In genomic region chr17:29588561-29589411, GRCh38 we compare ENCODE assay signal across 8 cellular contexts. TPM values are rescaled to one million over a fixed set of nuclear protein-coding genes. Genes with fewer than 3 reads are reported as not detected.
DNase-seq lines count a peak whose midpoint lies in the region; ATAC-seq, FAIRE-seq and TF ChIP-seq lines count a peak whose summit lies in the region.

No MANE protein-coding gene starts in this region.

- CTCF ChIA-PET in RWPE1 (lab: Yijun Ruan, JAX) = interaction anchor here (0.7 to 1.0 kb wide), 4 partner anchors 21 to 623 kb away, joined by 3 read pairs; no protein-coding TSS in a partner anchor
- CTCF ChIA-PET in GM12878 (lab: Yijun Ruan, JAX) = interaction anchor here (1.1 to 6.7 kb wide), 8 partner anchors 8 to 342 kb away, joined by 3 to 82 read pairs (median 6); no protein-coding TSS in a partner anchor

- POLR2A ChIA-PET in RWPE1 (lab: Yijun Ruan, JAX; ENCODE audit: low non-redundant PET) (interaction anchor here (0.7 kb wide), 1 partner anchor 439 kb away, joined by 3 read pairs; no protein-coding TSS in a partner anchor), GM12878 (lab: Charles Lee) (interaction anchor here (0.9 to 3.1 kb wide), 4 partner anchors 10 to 28 kb away, joined by 3 to 9 read pairs (median 4); no protein-coding TSS in a partner anchor)

- no peaks in the 10 kb centered on the region for H3K9me3 ChIP-seq in GM12878 (replicated peaks; ENCODE audit: control insufficient read depth, insufficient read depth, low read length)
- H3K9me3 ChIP-seq in kidney (ENCODE audit: control insufficient read depth in 1 of 2, low read length in 2 of 2) = no peaks in the 10 kb centered on the region

- H3K27ac ChIP-seq in RWPE1 (peak overlapping the region; percentile 99), GM12878 (ENCODE audit: control insufficient read depth, insufficient read depth) (peak overlapping the region; percentile 58), kidney (ENCODE audit: low read depth in 2 of 2, low read length in 2 of 2) (peak overlapping the region; percentile 49 to 67)

- WGBS in GM12878 (ENCODE audit: insufficient coverage, insufficient replicate concordance, low lambda C conversion rate, missing lambda C conversion rate) = under 1% methylated on average over 59 of the region's 72 CpGs

- no peak for TF ChIP-seq POLR2A in GM12878 (IDR thresholded peaks at IDR 0.05; ENCODE audit: low read depth, low read length)

- H3K4me2 ChIP-seq in GM12878 (ENCODE audit: control insufficient read depth, insufficient read depth) = peak overlapping the region; percentile 89

- H4K20me1 ChIP-seq in GM12878 (ENCODE audit: control insufficient read depth, insufficient read depth) = no peaks in the 10 kb centered on the region

- peak overlapping the region; percentile 52 for H2AFZ ChIP-seq in GM12878 (ENCODE audit: control insufficient read depth, low read depth, low read length)

- no TSS peak for BruUV-seq in GM12878 (replicated peaks; lab: Mats Ljungman, UMichigan)

- peak overlapping the region; percentile 78 for H3K9ac ChIP-seq in GM12878 (ENCODE audit: control insufficient read depth, insufficient read depth, low read length)
- peak overlapping the region; percentile 41 to 69 for H3K9ac ChIP-seq in kidney (ENCODE audit: low read length in 2 of 2)

- TF ChIP-seq CTCF in RWPE1 (conservative IDR thresholded peaks at IDR 0.05; ENCODE audit: low read depth) (no peak), GM12878 (IDR thresholded peaks at IDR 0.05 in 2 of 3, conservative IDR thresholded peaks at IDR 0.05 in 1 of 3; ENCODE audit: control insufficient read depth in 2 of 3, extremely low read depth in 1 of 3, insufficient read depth in 1 of 3, low read depth in 3 of 3, low read length in 3 of 3) (no peak), kidney (IDR thresholded peaks at IDR 0.05; ENCODE audit: borderline replicate concordance, extremely low read depth, insufficient read depth) (no peak)

- H3K79me2 ChIP-seq in GM12878 (ENCODE audit: control insufficient read depth, insufficient read depth, low read length) = peaks cover 33% of the 10 kb centered on the region

- RAD21 ChIA-PET in GM12878 (lab: Charles Lee; ENCODE audit: unreplicated experiment) = interaction anchor here (0.8 to 2.0 kb wide), 6 partner anchors 18 to 343 kb away, joined by 3 to 11 read pairs (median 4); no protein-coding TSS in a partner anchor

- in situ Hi-C loops in GM12878 (cut with MboI) = no loop called here

- TF ChIP-seq RAD21 in GM12878 (IDR thresholded peaks at IDR 0.05; ENCODE audit: insufficient read depth, low read depth, low read length) = no peak

- DNase-seq in NCI-H510A treated with DMSO at 0.1 percent for 48 hours (lab: John Stamatoyannopoulos, UW) = peak; percentile 33
- no peak for DNase-seq in NCI-H510A (lab: John Stamatoyannopoulos, UW)
- DNase-seq in RWPE1 (ENCODE audit: low spot score) = no peak
- no peak for DNase-seq in GM12878 (ENCODE audit: low read depth, low spot score)
- peak; percentile 77 for DNase-seq in kidney
- DNase-seq in stimulated activated CD4-positive, alpha-beta T cell treated with anti-CD3 and anti-CD28 coated beads, Interleukin-4, amount 100 ng/mL, for 24 hours = peak; percentile 65
- no peak for DNase-seq in SK-N-DZ (ENCODE audit: low spot score)

- H3K4me1 ChIP-seq in GM12878 (ENCODE audit: control insufficient read depth, insufficient read depth, low read length) (peaks cover 51% of the 10 kb centered on the region), kidney (ENCODE audit: control insufficient read depth in 1 of 2, insufficient read depth in 1 of 2, low read depth in 1 of 2, low read length in 2 of 2) (peaks cover 31 to 59% of the 10 kb centered on the region in 2 donors)

- FAIRE-seq in GM12878 (lab: Jason Lieb, UNC) = peak; percentile 35
- no peak for FAIRE-seq in kidney (lab: Jason Lieb, UNC)

- peak; percentile 6 for ATAC-seq in HG03039 (IDR thresholded peaks at IDR 0.05; ENCODE audit: unreplicated experiment)
- peak; percentile 3 for ATAC-seq in GM12878

- H3K36me3 ChIP-seq in GM12878 (ENCODE audit: control insufficient read depth in 2 of 2, insufficient read depth in 2 of 2, low read length in 1 of 2) = no peaks in the 10 kb centered on the region; a peak in 1 of 4 replicates
- no peaks in the 10 kb centered on the region for H3K36me3 ChIP-seq in kidney (ENCODE audit: control insufficient read depth in 1 of 2, insufficient read depth in 2 of 2, low read length in 2 of 2)

- intact Hi-C loops in GM12878 (cut with micrococcal nuclease; ENCODE audit: unreplicated experiment) (no loop called here), kidney (cut with DNase I) (no loop called here)

- SMC1A ChIA-PET in GM12878 (lab: Charles Lee; ENCODE audit: uncharacterized antibody, unreplicated experiment) = interaction anchor here (1.1 to 2.9 kb wide), 3 partner anchors 20 to 29 kb away, joined by 3 to 15 read pairs (median 7); no protein-coding TSS in a partner anchor

- H3K27me3 ChIP-seq in GM12878 (replicated peaks in 1 of 2; ENCODE audit: control insufficient read depth in 2 of 2, insufficient read depth in 2 of 2, low read length in 1 of 2) = no peaks in the 10 kb centered on the region; a peak in 1 of 4 replicates

- TF ChIP-seq EP300 in GM12878 (IDR thresholded peaks at IDR 0.05; ENCODE audit: borderline replicate concordance in 1 of 2, control insufficient read depth in 1 of 2, low read depth in 2 of 2, low read length in 2 of 2) = no peak

- peak overlapping the region; percentile 94 for H3K4me3 ChIP-seq in GM12878
- H3K4me3 ChIP-seq in kidney (ENCODE audit: low read length in 2 of 2) = peak overlapping the region; percentile 73 to 79

RNA-seq across cellular contexts. Expression of gene GIT1, which starts 0.7 kb away (rescaled TPM):
- total RNA-seq in GM12878 (2013; cell fraction: nucleolus; rRNA removed) = 31.4 and 40.8 TPM in 2 replicates
- 24.2 and 30.6 TPM in 2 replicates for total RNA-seq in GM12878 (2014; rRNA removed)
- 15.4 and 16.1 TPM in 2 replicates for total RNA-seq in GM12878 (2014; rRNA removed; fragmentation: Illumina TruSeq; extraction: Trizol)
- total RNA-seq in GM12878 (2021) = 45.1 and 45.3 TPM in 2 replicates
- 6.9 TPM for polyA plus RNA-seq in GM12878 (2011; ENCODE audit: low read depth)
- 11.3 and 25.6 TPM in 2 replicates for polyA plus RNA-seq in GM12878 (2011; rRNA removed)
- polyA plus RNA-seq in GM12878 (2011; cell fraction: cytosol; rRNA removed) = 19.7 and 24.9 TPM in 2 replicates
- polyA plus RNA-seq in GM12878 (2011; cell fraction: nucleus; rRNA removed) = 76.5 and 89.1 TPM in 2 replicates
- polyA plus RNA-seq in GM12878 (2012) = 19.0 and 19.4 TPM in 2 replicates
- 20.0 and 32.4 TPM in 2 replicates for polyA plus RNA-seq in GM12878 (2014; fragmentation: Illumina TruSeq; extraction: Trizol)
- under 1 TPM; 0.24 to 0.58 TPM for polyA plus RNA-seq in GM12878 (2014; fragmentation: Nextera tagmentation; extraction: Ambion mirVana)
- polyA plus RNA-seq in GM12878 (2014; rRNA removed) = 33.7 and 34.2 TPM in 2 replicates
- 1 to 10 TPM; 4.4 to 4.9 TPM for polyA plus RNA-seq in GM12878 (2016; fragmentation: Nextera tagmentation; extraction: Ambion mirVana)
- 24.4 and 31.5 TPM in 2 replicates for polyA minus RNA-seq in GM12878 (2011; rRNA and poly(A)+ RNA removed)
- 15.8 and 24.1 TPM in 2 replicates for polyA minus RNA-seq in GM12878 (2011; cell fraction: cytosol; rRNA and poly(A)+ RNA removed)
- polyA minus RNA-seq in GM12878 (2011; cell fraction: nucleus; rRNA and poly(A)+ RNA removed) = 33.0 and 56.8 TPM in 2 replicates
- 41.9 TPM for total RNA-seq in kidney
- 21.4 TPM for polyA plus RNA-seq in kidney (ENCODE audit: insufficient read depth, low read depth, low replicate concordance)
- 61.7 and 67.9 TPM in 2 replicates for polyA plus RNA-seq in SK-N-DZ (2014; cell fraction: cytosol; rRNA removed)
- polyA plus RNA-seq in SK-N-DZ (2014; cell fraction: nucleus; rRNA removed) = 87.2 and 119 TPM in 2 replicates

RNA-seq across cellular contexts. Expression of gene ANKRD13B, which starts 4.1 kb away (rescaled TPM):
- 12.6 and 16.8 TPM in 2 replicates for total RNA-seq in GM12878 (2013; cell fraction: nucleolus; rRNA removed)
- 7.1 and 8.5 TPM in 2 replicates for total RNA-seq in GM12878 (2014; rRNA removed)
- 2.5 and 2.9 TPM in 2 replicates for total RNA-seq in GM12878 (2014; rRNA removed; fragmentation: Illumina TruSeq; extraction: Trizol)
- total RNA-seq in GM12878 (2021) = 14.0 and 15.0 TPM in 2 replicates
- polyA plus RNA-seq in GM12878 (2011; ENCODE audit: low read depth) = 0.56 TPM
- 1.3 and 3.0 TPM in 2 replicates for polyA plus RNA-seq in GM12878 (2011; rRNA removed)
- polyA plus RNA-seq in GM12878 (2011; cell fraction: cytosol; rRNA removed) = 3.2 and 6.8 TPM in 2 replicates
- 64.3 and 77.7 TPM in 2 replicates for polyA plus RNA-seq in GM12878 (2011; cell fraction: nucleus; rRNA removed)
- polyA plus RNA-seq in GM12878 (2012) = 2.0 and 3.5 TPM in 2 replicates
- 1.5 and 4.0 TPM in 2 replicates for polyA plus RNA-seq in GM12878 (2014; fragmentation: Illumina TruSeq; extraction: Trizol)
- polyA plus RNA-seq in GM12878 (2014; fragmentation: Nextera tagmentation; extraction: Ambion mirVana) = under 1 TPM; 0.18 to 0.53 TPM
- 14.9 and 15.9 TPM in 2 replicates for polyA plus RNA-seq in GM12878 (2014; rRNA removed)
- polyA plus RNA-seq in GM12878 (2016; fragmentation: Nextera tagmentation; extraction: Ambion mirVana) = 1 to 10 TPM; 1.6 to 2.1 TPM
- 2.6 and 5.8 TPM in 2 replicates for polyA minus RNA-seq in GM12878 (2011; rRNA and poly(A)+ RNA removed)
- polyA minus RNA-seq in GM12878 (2011; cell fraction: cytosol; rRNA and poly(A)+ RNA removed) = 3.2 and 4.6 TPM in 2 replicates
- polyA minus RNA-seq in GM12878 (2011; cell fraction: nucleus; rRNA and poly(A)+ RNA removed) = 8.9 and 16.6 TPM in 2 replicates
- 3.3 TPM for total RNA-seq in kidney
- polyA plus RNA-seq in kidney (ENCODE audit: insufficient read depth, low read depth, low replicate concordance) = 2.8 TPM
- 116 and 120 TPM in 2 replicates for polyA plus RNA-seq in SK-N-DZ (2014; cell fraction: cytosol; rRNA removed)
- 565 and 650 TPM in 2 replicates for polyA plus RNA-seq in SK-N-DZ (2014; cell fraction: nucleus; rRNA removed)

RNA-seq across cellular contexts. Expression of gene TP53I13, which starts 20.3 kb away (rescaled TPM):
- 36.6 and 40.4 TPM in 2 replicates for total RNA-seq in GM12878 (2013; cell fraction: nucleolus; rRNA removed)
- total RNA-seq in GM12878 (2014; rRNA removed) (30.9 and 33.4 TPM in 2 replicates), GM12878 (2014; rRNA removed; fragmentation: Illumina TruSeq; extraction: Trizol) (8.6 and 10.4 TPM in 2 replicates), GM12878 (2021) (38.5 and 40.1 TPM in 2 replicates), kidney (51.6 TPM)
- polyA plus RNA-seq in GM12878 (2011; ENCODE audit: low read depth) = 5.4 TPM
- polyA plus RNA-seq in GM12878 (2011; rRNA removed) (5.5 and 8.8 TPM in 2 replicates), GM12878 (2014; fragmentation: Illumina TruSeq; extraction: Trizol) (0.97 and 4.5 TPM in 2 replicates), GM12878 (2014; fragmentation: Nextera tagmentation; extraction: Ambion mirVana) (under 1 TPM in 1 of 2 experiments, not detected in 1; 0.31 TPM), GM12878 (2014; rRNA removed) (45.1 and 54.2 TPM in 2 replicates), GM12878 (2016; fragmentation: Nextera tagmentation; extraction: Ambion mirVana) (10 to 100 TPM; 19.5 to 22.9 TPM), kidney (ENCODE audit: insufficient read depth, low read depth, low replicate concordance) (75.5 TPM)
- polyA plus RNA-seq in GM12878 (2011; cell fraction: cytosol; rRNA removed) = 9.9 and 18.4 TPM in 2 replicates
- polyA plus RNA-seq in GM12878 (2011; cell fraction: nucleus; rRNA removed) = 229 and 261 TPM in 2 replicates
- 25.2 and 26.9 TPM in 2 replicates for polyA plus RNA-seq in GM12878 (2012)
- polyA minus RNA-seq in GM12878 (2011; rRNA and poly(A)+ RNA removed) = 3.3 and 10.7 TPM in 2 replicates
- 4.1 and 7.7 TPM in 2 replicates for polyA minus RNA-seq in GM12878 (2011; cell fraction: cytosol; rRNA and poly(A)+ RNA removed)
- polyA minus RNA-seq in GM12878 (2011; cell fraction: nucleus; rRNA and poly(A)+ RNA removed) = 26.0 and 38.0 TPM in 2 replicates
- polyA plus RNA-seq in SK-N-DZ (2014; cell fraction: cytosol; rRNA removed) = 111 and 124 TPM in 2 replicates
- polyA plus RNA-seq in SK-N-DZ (2014; cell fraction: nucleus; rRNA removed) = 452 and 459 TPM in 2 replicates

RNA-seq across cellular contexts. Expression of gene ABHD15, which starts 21.9 kb away (rescaled TPM):
- total RNA-seq in GM12878 (2013; cell fraction: nucleolus; rRNA removed) = 7.5 and 8.0 TPM in 2 replicates
- total RNA-seq in GM12878 (2014; rRNA removed) = 6.5 and 7.5 TPM in 2 replicates
- total RNA-seq in GM12878 (2014; rRNA removed; fragmentation: Illumina TruSeq; extraction: Trizol) = 5.1 and 5.2 TPM in 2 replicates
- 9.0 and 9.2 TPM in 2 replicates for total RNA-seq in GM12878 (2021)
- polyA plus RNA-seq in GM12878 (2011; ENCODE audit: low read depth) = 2.0 TPM
- 4.1 and 4.7 TPM in 2 replicates for polyA plus RNA-seq in GM12878 (2011; rRNA removed)
- polyA plus RNA-seq in GM12878 (2011; cell fraction: cytosol; rRNA removed) = 4.1 and 5.8 TPM in 2 replicates
- polyA plus RNA-seq in GM12878 (2011; cell fraction: nucleus; rRNA removed) = 5.9 and 6.4 TPM in 2 replicates
- polyA plus RNA-seq in GM12878 (2012) = 3.5 and 4.7 TPM in 2 replicates
- 5.3 and 5.8 TPM in 2 replicates for polyA plus RNA-seq in GM12878 (2014; fragmentation: Illumina TruSeq; extraction: Trizol)
- polyA plus RNA-seq in GM12878 (2014; fragmentation: Nextera tagmentation; extraction: Ambion mirVana) = 1 to 10 TPM; 2.1 to 2.6 TPM
- polyA plus RNA-seq in GM12878 (2014; rRNA removed) = 5.9 and 6.1 TPM in 2 replicates
- 1 to 10 TPM; 2.6 to 3.9 TPM for polyA plus RNA-seq in GM12878 (2016; fragmentation: Nextera tagmentation; extraction: Ambion mirVana)
- polyA minus RNA-seq in GM12878 (2011; rRNA and poly(A)+ RNA removed) = 5.5 and 8.8 TPM in 2 replicates
- 3.5 and 3.7 TPM in 2 replicates for polyA minus RNA-seq in GM12878 (2011; cell fraction: cytosol; rRNA and poly(A)+ RNA removed)
- 3.4 and 6.5 TPM in 2 replicates for polyA minus RNA-seq in GM12878 (2011; cell fraction: nucleus; rRNA and poly(A)+ RNA removed)
- total RNA-seq in kidney = 9.8 TPM
- 8.9 TPM for polyA plus RNA-seq in kidney (ENCODE audit: insufficient read depth, low read depth, low replicate concordance)
- polyA plus RNA-seq in SK-N-DZ (2014; cell fraction: cytosol; rRNA removed) = 8.3 and 9.6 TPM in 2 replicates
- 3.5 and 6.9 TPM in 2 replicates for polyA plus RNA-seq in SK-N-DZ (2014; cell fraction: nucleus; rRNA removed)

RNA-seq across cellular contexts. Expression of gene CORO6, which starts 33.9 kb away (rescaled TPM):
- total RNA-seq in GM12878 (2013; cell fraction: nucleolus; rRNA removed) = 4.0 and 4.3 TPM in 2 replicates
- total RNA-seq in GM12878 (2014; rRNA removed) (2.6 and 3.6 TPM in 2 replicates), GM12878 (2014; rRNA removed; fragmentation: Illumina TruSeq; extraction: Trizol) (0.63 and 0.69 TPM in 2 replicates), GM12878 (2021) (3.2 and 3.7 TPM in 2 replicates), kidney (5.9 TPM)
- 0.80 TPM for polyA plus RNA-seq in GM12878 (2011; ENCODE audit: low read depth)
- polyA plus RNA-seq in GM12878 (2011; rRNA removed) (0.69 and 0.87 TPM in 2 replicates), GM12878 (2014; fragmentation: Illumina TruSeq; extraction: Trizol) (1.3 and 1.9 TPM in 2 replicates), GM12878 (2014; fragmentation: Nextera tagmentation; extraction: Ambion mirVana) (under 1 TPM in 1 of 2 experiments, not detected in 1; 0.26 TPM), GM12878 (2014; rRNA removed) (5.0 and 5.4 TPM in 2 replicates), GM12878 (2016; fragmentation: Nextera tagmentation; extraction: Ambion mirVana) (1 to 10 TPM; 1.7 to 3.3 TPM), kidney (ENCODE audit: insufficient read depth, low read depth, low replicate concordance) (2.1 TPM)
- 0.60 and 0.99 TPM in 2 replicates for polyA plus RNA-seq in GM12878 (2011; cell fraction: cytosol; rRNA removed)
- polyA plus RNA-seq in GM12878 (2011; cell fraction: nucleus; rRNA removed) = 12.2 and 15.8 TPM in 2 replicates
- 2.5 and 2.6 TPM in 2 replicates for polyA plus RNA-seq in GM12878 (2012)
- 0.72 and 1.2 TPM in 2 replicates for polyA minus RNA-seq in GM12878 (2011; rRNA and poly(A)+ RNA removed)
- polyA minus RNA-seq in GM12878 (2011; cell fraction: cytosol; rRNA and poly(A)+ RNA removed) = not detected in 2 replicates
- polyA minus RNA-seq in GM12878 (2011; cell fraction: nucleus; rRNA and poly(A)+ RNA removed) = 1.6 and 2.0 TPM in 2 replicates
- polyA plus RNA-seq in SK-N-DZ (2014; cell fraction: cytosol; rRNA removed) = 7.0 and 10.3 TPM in 2 replicates
- polyA plus RNA-seq in SK-N-DZ (2014; cell fraction: nucleus; rRNA removed) = 186 and 308 TPM in 2 replicates

Comparison
In these comparisons a context has a peak if more than half of its experiments do, and no peak if none do; other contexts are left out.
1. DNase-seq: peak in NCI-H510A treated with DMSO at 0.1 percent for 48 hours (single experiment), kidney (single experiment) and stimulated activated CD4-positive, alpha-beta T cell treated with anti-CD3 and anti-CD28 coated beads, Interleukin-4, amount 100 ng/mL, for 24 hours (single experiment); none in NCI-H510A (single experiment), RWPE1 (single experiment), GM12878 (single experiment) and SK-N-DZ (single experiment).
2. Peak in every context shown above with its lines, with median percentiles within 50 percentile points of each other: H3K27ac ChIP-seq.